ENCODE assay signal across 8 cellular contexts in the genomic region with DNA sequence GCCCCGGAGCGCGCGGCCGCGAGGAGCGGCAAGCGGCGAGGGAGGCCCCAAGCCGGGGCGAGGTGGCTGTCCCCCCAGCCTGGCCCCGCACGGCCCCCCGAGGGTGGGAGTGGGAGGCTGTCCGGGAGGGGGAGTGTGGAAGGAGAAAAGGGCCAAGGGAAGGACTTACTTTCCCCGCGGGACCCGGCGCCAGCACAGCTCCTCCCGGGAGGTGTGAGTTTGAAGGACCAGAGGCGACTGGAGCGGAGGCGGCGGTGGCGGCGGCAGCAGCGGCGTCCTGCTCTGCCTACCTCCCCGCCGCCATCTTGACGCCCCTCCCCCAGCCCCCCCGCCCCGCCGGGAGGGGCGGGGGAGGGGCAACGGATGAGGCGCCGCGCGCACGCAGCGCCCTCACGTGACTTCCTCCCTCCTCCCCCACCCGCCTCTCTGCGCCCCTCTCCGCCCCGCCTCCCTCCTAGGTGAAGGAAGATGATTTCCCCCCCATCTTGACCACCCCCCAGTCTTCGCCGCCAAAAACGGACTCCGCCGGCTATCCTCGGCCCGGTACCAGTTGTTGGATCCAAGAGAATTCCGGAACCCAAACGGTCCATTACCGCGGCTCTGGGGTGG. TPM values are rescaled to one million over a fixed set of nuclear protein-coding genes. Genes with fewer than 3 reads are reported as not detected.
DNase-seq lines count a peak whose midpoint lies in the region; ATAC-seq and TF ChIP-seq lines count a peak whose summit lies in the region.

A gene (minus strand): TSS at position 316 of the 609 bp plus-strand sequence. CDS start 14,406 bp downstream, outside the sequence.

- peaks cover 44% of the 10 kb centered on the region for H4K20me1 ChIP-seq in hepatocyte (ENCODE audit: insufficient read depth, poor library complexity, severe bottlenecking)

- no peaks in the 10 kb centered on the region for H3K9me3 ChIP-seq in ascending aorta
- H3K9me3 ChIP-seq in hepatocyte (ENCODE audit: low read depth), result no peaks in the 10 kb centered on the region

- peak within 1 kb of the TSS; percentile 91 for H3K4me3 Mint-ChIP-seq in T-helper 1 cell treated with Interleukin-12 subunit alpha and Interleukin-12 subunit beta and Interleukin-4 antibody, amounts not matched to agents 30 μg/mL and 1 μg/mL, for 36 hours

- H3K79me2 ChIP-seq in hepatocyte, result peaks cover 50% of the 10 kb centered on the region

- peak within 1 kb of the TSS; percentile 79 for H2AFZ ChIP-seq in hepatocyte

- ATAC-seq in HG02678 (IDR thresholded peaks at IDR 0.05; ENCODE audit: unreplicated experiment), result peak; percentile 42
- no peak for ATAC-seq in HG03378 (IDR thresholded peaks at IDR 0.05; ENCODE audit: unreplicated experiment)

- H3K27ac Mint-ChIP-seq in T-helper 1 cell treated with Interleukin-12 subunit alpha and Interleukin-12 subunit beta and Interleukin-4 antibody, amounts not matched to agents 30 μg/mL and 1 μg/mL, for 36 hours, result peak within 1 kb of the TSS; percentile 95

- CTCF ChIA-PET in GM10248 (lab: Yijun Ruan, JAX), result interaction anchor here (0.9 to 2.3 kb wide), 12 partner anchors 9 to 281 kb away, joined by 3 to 20 read pairs (median 4); a partner anchor contains a TSS

- TF ChIP-seq CTCF in GM10248 (IDR thresholded peaks at IDR 0.05; ENCODE audit: control extremely low read depth, extremely low read depth, low read depth, missing control alignments), result no peak
- TF ChIP-seq CTCF in ascending aorta (IDR thresholded peaks at IDR 0.05), result no peak
- no peak for TF ChIP-seq CTCF in hepatocyte (IDR thresholded peaks at IDR 0.05; ENCODE audit: poor library complexity)
- no peak for TF ChIP-seq CTCF in retinal pigment epithelial cell (conservative IDR thresholded peaks at IDR 0.05; ENCODE audit: low read depth, low read length)

- H3K27me3 ChIP-seq in ascending aorta (no peaks in the 10 kb centered on the region), hepatocyte (no peaks in the 10 kb centered on the region)

- H3K36me3 ChIP-seq in ascending aorta (no peaks in the 10 kb centered on the region), hepatocyte (replicated peaks; ENCODE audit: insufficient read depth, low read depth) (no peaks in the 10 kb centered on the region)

- DNase-seq in GM10248 (ENCODE audit: extremely low spot score) (peak; percentile 94), NCI-H146 treated with DMSO at 0.1 percent for 48 hours (lab: John Stamatoyannopoulos, UW; ENCODE audit: unreplicated experiment) (peak; percentile 85), ascending aorta (ENCODE audit: low spot score in 2 of 2) (peak in 1 of 2 donors; percentile 93), hepatocyte (ENCODE audit: low spot score) (peak; percentile 97), retinal pigment epithelial cell (ENCODE audit: low read depth) (peak; percentile 58)

- no peaks in the 10 kb centered on the region for H3K9me3 Mint-ChIP-seq in T-helper 1 cell treated with Interleukin-12 subunit alpha and Interleukin-12 subunit beta and Interleukin-4 antibody, amounts not matched to agents 30 μg/mL and 1 μg/mL, for 36 hours

- H3K4me1 Mint-ChIP-seq in T-helper 1 cell treated with Interleukin-12 subunit alpha and Interleukin-12 subunit beta and Interleukin-4 antibody, amounts not matched to agents 30 μg/mL and 1 μg/mL, for 36 hours (ENCODE audit: low read depth), result peaks cover 16% of the 10 kb centered on the region

- peak within 1 kb of the TSS; percentile 89 to 93 for H3K4me3 ChIP-seq in ascending aorta
- H3K4me3 ChIP-seq in hepatocyte, result peak within 1 kb of the TSS; percentile 98
- H3K4me3 ChIP-seq in retinal pigment epithelial cell (ENCODE audit: low read length), result peak within 1 kb of the TSS; percentile 93

- 0% methylated on average over 6 of the region's 58 CpGs for WGBS in hepatocyte (ENCODE audit: low lambda C conversion rate, missing lambda C conversion rate)

- peak within 1 kb of the TSS; percentile 90 to 92 for H3K27ac ChIP-seq in ascending aorta
- H3K27ac ChIP-seq in hepatocyte, result peak within 1 kb of the TSS; percentile 99

- POLR2A ChIA-PET in GM10248 (lab: Yijun Ruan, JAX), result interaction anchor here (0.6 to 2.8 kb wide), 12 partner anchors 10 to 132 kb away, joined by 3 to 26 read pairs (median 4); a partner anchor contains a TSS

- peaks cover 4 to 22% of the 10 kb centered on the region in 2 donors for H3K4me1 ChIP-seq in ascending aorta
- H3K4me1 ChIP-seq in hepatocyte (ENCODE audit: insufficient read depth), result peaks cover 14% of the 10 kb centered on the region

- no peaks in the 10 kb centered on the region for H3K9me2 ChIP-seq in hepatocyte (replicated peaks; ENCODE audit: insufficient read depth)

- peak within 1 kb of the TSS; percentile 92 for H3K4me2 ChIP-seq in hepatocyte

- H3K36me3 Mint-ChIP-seq in T-helper 1 cell treated with Interleukin-12 subunit alpha and Interleukin-12 subunit beta and Interleukin-4 antibody, amounts not matched to agents 30 μg/mL and 1 μg/mL, for 36 hours (ENCODE audit: low read depth), result no peaks in the 10 kb centered on the region

- intact Hi-C loops in ascending aorta (cut with DNase I), result loop anchor here (1.0 to 5.0 kb wide), 7 partner anchors 20 to 220 kb away; a partner anchor contains a TSS

- no peaks in the 10 kb centered on the region for H3K27me3 Mint-ChIP-seq in T-helper 1 cell treated with Interleukin-12 subunit alpha and Interleukin-12 subunit beta and Interleukin-4 antibody, amounts not matched to agents 30 μg/mL and 1 μg/mL, for 36 hours (ENCODE audit: low read depth)

RNA-seq across cellular contexts. Expression of the gene that starts here (rescaled TPM):
- total RNA-seq in ascending aorta, result 9.8 TPM
- total RNA-seq in hepatocyte, result 28.9 and 29.7 TPM in 2 replicates
- 13.4 and 13.7 TPM in 2 replicates for polyA plus RNA-seq in hepatocyte
